ENCODE assay signal across 22 cellular contexts in genomic region chr5:142409253-142409594, GRCh38.
"Had no signal": no experiment of that assay in that cellular context is flagged by ENCODE, and none has a peak within 500 bp of the region (broad histone marks: within the 10 kb centered on the region; RNA-seq: fewer than 3 reads in every experiment).

No MANE protein-coding gene starts in this region.

- H3K36me3 ChIP-seq: left ventricle myocardium inferior, tibial artery had no signal

- H3K27ac Mint-ChIP-seq: activated B cell treated with CpG ODN at 0.5 μM for 24 hours; activated CD8-positive, alpha-beta T cell treated with anti-CD3 and anti-CD28 coated beads for 36 hours; activated naive CD8-positive, alpha-beta T cell treated with anti-CD3 and anti-CD28 coated beads, Interleukin-2, amount 10 ng/mL, durations not matched to agents 7 days and 5 days; activated T-helper 2 cell treated with anti-CD3 and anti-CD28 coated beads, Interferon-gamma antibody, Interleukin-2, Interleukin-4, amounts not matched to agents 10 μg/mL and 5 μg/mL and 100 μg/mL, durations not matched to agents 14 hours and 24 hours and 36 hours; natural killer cell had no signal

- DNase-seq: activated B cell treated with CpG ODN at 0.5 μM for 24 hours; activated CD4-positive, alpha-beta T cell treated with anti-CD3 and anti-CD28 coated beads for 48 hours; activated CD8-positive, alpha-beta T cell treated with anti-CD3 and anti-CD28 coated beads for 36 hours; activated naive CD4-positive, alpha-beta T cell treated with Interleukin-2 at 50 U/mL for 16 hours; activated naive CD8-positive, alpha-beta T cell treated with anti-CD3 and anti-CD28 coated beads, Interleukin-2, amount 10 ng/mL, durations not matched to agents 7 days and 5 days; activated T-cell treated with anti-CD3 and anti-CD28 coated beads, Interleukin-2, amount 50 U/mL, for 1 hour; amygdala; body of pancreas; foreskin fibroblast; hippocampal formation; left ventricle myocardium inferior; natural killer cell; nucleus accumbens; posterior cingulate gyrus; stimulated activated CD4-positive, alpha-beta T cell treated with anti-CD3 and anti-CD28 coated beads, Interleukin-12 subunit alpha, Interleukin-12 subunit beta, amount 100 ng/mL, for 4 hours; stimulated activated CD4-positive, alpha-beta T cell treated with anti-CD3 and anti-CD28 coated beads, Interleukin-1b, Interleukin-23, amount 100 ng/mL, for 48 hours; stimulated activated CD8-positive, alpha-beta memory T cell treated with anti-CD3 and anti-CD28 coated beads, Interleukin-4, amount 100 ng/mL, for 48 hours; stimulated activated naive CD4-positive, alpha-beta T cell; tibial artery had no signal

- H3K27me3 Mint-ChIP-seq: activated naive CD8-positive, alpha-beta T cell treated with anti-CD3 and anti-CD28 coated beads, Interleukin-2, amount 10 ng/mL, durations not matched to agents 7 days and 5 days had no signal

- H3K4me1 ChIP-seq: body of pancreas had no signal

- H3K27me3 ChIP-seq: body of pancreas, tibial artery had no signal

- H3K36me3 Mint-ChIP-seq: activated naive CD8-positive, alpha-beta T cell treated with anti-CD3 and anti-CD28 coated beads, Interleukin-2, amount 10 ng/mL, durations not matched to agents 7 days and 5 days; natural killer cell had no signal

- H3K4me3 Mint-ChIP-seq: activated B cell treated with CpG ODN at 0.5 μM for 24 hours; activated CD8-positive, alpha-beta T cell treated with anti-CD3 and anti-CD28 coated beads for 36 hours; activated naive CD8-positive, alpha-beta T cell treated with anti-CD3 and anti-CD28 coated beads, Interleukin-2, amount 10 ng/mL, durations not matched to agents 7 days and 5 days; natural killer cell had no signal

- FAIRE-seq: keratinocyte, TTC549 had no signal

- H3K9me3 Mint-ChIP-seq: activated B cell treated with CpG ODN at 0.5 μM for 24 hours; activated CD8-positive, alpha-beta T cell treated with anti-CD3 and anti-CD28 coated beads for 36 hours; activated naive CD8-positive, alpha-beta T cell treated with anti-CD3 and anti-CD28 coated beads, Interleukin-2, amount 10 ng/mL, durations not matched to agents 7 days and 5 days; activated T-helper 2 cell treated with anti-CD3 and anti-CD28 coated beads, Interferon-gamma antibody, Interleukin-2, Interleukin-4, amounts not matched to agents 10 μg/mL and 5 μg/mL and 100 μg/mL, durations not matched to agents 14 hours and 24 hours and 36 hours; natural killer cell had no signal

- H3K4me1 Mint-ChIP-seq: activated naive CD8-positive, alpha-beta T cell treated with anti-CD3 and anti-CD28 coated beads, Interleukin-2, amount 10 ng/mL, durations not matched to agents 7 days and 5 days; natural killer cell had no signal

- H3K4me3 ChIP-seq: body of pancreas, left ventricle myocardium inferior, tibial artery had no signal

- ATAC-seq: activated CD8-positive, alpha-beta T cell treated with anti-CD3 and anti-CD28 coated beads for 36 hours; body of pancreas; natural killer cell had no signal

- H3K9me3 ChIP-seq: body of pancreas, left ventricle myocardium inferior, tibial artery had no signal

- H3K27ac ChIP-seq: body of pancreas, left ventricle myocardium inferior, tibial artery had no signal
